8 cellular contexts compared by ENCODE assay signal in genomic region chr17:76671912-76672262, GRCh38. TPM values are rescaled to one million over a fixed set of nuclear protein-coding genes. Genes with fewer than 3 reads are reported as not detected.
DNase-seq lines count a peak whose midpoint lies in the region; ATAC-seq and TF ChIP-seq lines count a peak whose summit lies in the region.

No MANE protein-coding gene starts in this region.

- peaks cover 4% of the 10 kb centered on the region for H3K36me3 Mint-ChIP-seq in nephron (ENCODE audit: low read depth)

- ATAC-seq in GM18907 (IDR thresholded peaks at IDR 0.05; ENCODE audit: unreplicated experiment) (peak; percentile 21), GM21526 (IDR thresholded peaks at IDR 0.05; ENCODE audit: low FRiP score, unreplicated experiment) (no peak)

- no peaks in the 10 kb centered on the region for H3K79me2 ChIP-seq in Karpas-422 (ENCODE audit: low read length)

- peak overlapping the region; percentile 92 for H3K4me2 ChIP-seq in Karpas-422 (ENCODE audit: low read depth, low read length, poor library complexity, severe bottlenecking)

- no peaks in the 10 kb centered on the region for H4K20me1 ChIP-seq in Karpas-422 (ENCODE audit: insufficient read depth, low read depth, low read length)

- DNase-seq in Karpas-422: no peak
- no peak for DNase-seq in effector memory CD4-positive, alpha-beta T cell
- DNase-seq in NCI-H2081 (lab: John Stamatoyannopoulos, UW): no peak
- no peak for DNase-seq in HuH-7.5 (ENCODE audit: low spot score)
- DNase-seq in NOMO-1 (lab: John Stamatoyannopoulos, UW; ENCODE audit: unreplicated experiment in 2 of 2): no peak

- peak overlapping the region; percentile 99 for H3K27ac Mint-ChIP-seq in nephron

- peaks cover 6% of the 10 kb centered on the region; the same call in 1 of the 2 replicates for H3K9me2 ChIP-seq in Karpas-422 (replicated peaks; ENCODE audit: insufficient read depth, low read length)

- peak overlapping the region; percentile 80 for H3K9ac ChIP-seq in Karpas-422 (ENCODE audit: low read length)

- H3K9me3 ChIP-seq in Karpas-422 (ENCODE audit: low read length): no peaks in the 10 kb centered on the region
- H3K9me3 ChIP-seq in effector memory CD4-positive, alpha-beta T cell (ENCODE audit: control insufficient read depth, low read length): no peaks in the 10 kb centered on the region

- peak overlapping the region; percentile 98 for H2AFZ ChIP-seq in Karpas-422 (ENCODE audit: low read length)

- H3K4me3 ChIP-seq in Karpas-422 (ENCODE audit: low read length): peak overlapping the region; percentile 89
- H3K4me3 ChIP-seq in effector memory CD4-positive, alpha-beta T cell (ENCODE audit: insufficient read depth, low read depth, low read length, poor library complexity, severe bottlenecking): peak overlapping the region; percentile 68

- H3K4me3 Mint-ChIP-seq in nephron: peak overlapping the region; percentile 87 to 94 (median 94)

- no peaks in the 10 kb centered on the region for H3K36me3 ChIP-seq in Karpas-422 (ENCODE audit: insufficient read depth, low read length)
- H3K36me3 ChIP-seq in effector memory CD4-positive, alpha-beta T cell (ENCODE audit: control insufficient read depth, insufficient read depth, low read length): no peaks in the 10 kb centered on the region

- TF ChIP-seq CTCF in nephron (IDR thresholded peaks at IDR 0.05; ENCODE audit: unreplicated experiment in 3 of 3): no peak

- peak overlapping the region; percentile 76 for H3K27ac ChIP-seq in Karpas-422 (ENCODE audit: low read length)
- H3K27ac ChIP-seq in effector memory CD4-positive, alpha-beta T cell (ENCODE audit: insufficient read depth, low read length, poor library complexity, severe bottlenecking): peak overlapping the region; percentile 80

- peaks cover 4% of the 10 kb centered on the region for H3K27me3 Mint-ChIP-seq in nephron (ENCODE audit: low read depth)

- H3K4me1 Mint-ChIP-seq in nephron: peaks cover 40% of the 10 kb centered on the region

- H3K27me3 ChIP-seq in Karpas-422 (ENCODE audit: low read length): no peaks in the 10 kb centered on the region
- no peaks in the 10 kb centered on the region for H3K27me3 ChIP-seq in effector memory CD4-positive, alpha-beta T cell (replicated peaks; ENCODE audit: control insufficient read depth, insufficient read depth, low read length, poor library complexity, severe bottlenecking)

- H3K9me3 Mint-ChIP-seq in nephron: no peaks in the 10 kb centered on the region

- peaks cover 13% of the 10 kb centered on the region for H3K4me1 ChIP-seq in Karpas-422 (ENCODE audit: low read length)
- H3K4me1 ChIP-seq in effector memory CD4-positive, alpha-beta T cell (ENCODE audit: control insufficient read depth, insufficient read depth, low read length, poor library complexity, severe bottlenecking): peaks cover 11% of the 10 kb centered on the region

RNA-seq across cellular contexts. Expression of gene ST6GALNAC1, which starts 28.3 kb away (rescaled TPM):
- not detected in 2 replicates for total RNA-seq in Karpas-422 (2014; rRNA removed; shearing (Covaris generic); ENCODE audit: low replicate concordance)

RNA-seq across cellular contexts. Expression of gene MXRA7, which starts 38.9 kb away (rescaled TPM):
- total RNA-seq in Karpas-422 (2014; rRNA removed; shearing (Covaris generic); ENCODE audit: low replicate concordance): 0.45 TPM in 1 of 2 replicates, not detected in the other

RNA-seq across cellular contexts. Expression of gene JMJD6, which starts 54.5 kb away (rescaled TPM):
- total RNA-seq in Karpas-422 (2014; rRNA removed; shearing (Covaris generic); ENCODE audit: low replicate concordance): 16.2 and 20.5 TPM in 2 replicates

RNA-seq across cellular contexts. Expression of gene METTL23, which starts 54.8 kb away (rescaled TPM):
- 43.4 and 72.4 TPM in 2 replicates for total RNA-seq in Karpas-422 (2014; rRNA removed; shearing (Covaris generic); ENCODE audit: low replicate concordance)
